Comparison of ENCODE assay signal across 10 cellular contexts in the genomic region with DNA sequence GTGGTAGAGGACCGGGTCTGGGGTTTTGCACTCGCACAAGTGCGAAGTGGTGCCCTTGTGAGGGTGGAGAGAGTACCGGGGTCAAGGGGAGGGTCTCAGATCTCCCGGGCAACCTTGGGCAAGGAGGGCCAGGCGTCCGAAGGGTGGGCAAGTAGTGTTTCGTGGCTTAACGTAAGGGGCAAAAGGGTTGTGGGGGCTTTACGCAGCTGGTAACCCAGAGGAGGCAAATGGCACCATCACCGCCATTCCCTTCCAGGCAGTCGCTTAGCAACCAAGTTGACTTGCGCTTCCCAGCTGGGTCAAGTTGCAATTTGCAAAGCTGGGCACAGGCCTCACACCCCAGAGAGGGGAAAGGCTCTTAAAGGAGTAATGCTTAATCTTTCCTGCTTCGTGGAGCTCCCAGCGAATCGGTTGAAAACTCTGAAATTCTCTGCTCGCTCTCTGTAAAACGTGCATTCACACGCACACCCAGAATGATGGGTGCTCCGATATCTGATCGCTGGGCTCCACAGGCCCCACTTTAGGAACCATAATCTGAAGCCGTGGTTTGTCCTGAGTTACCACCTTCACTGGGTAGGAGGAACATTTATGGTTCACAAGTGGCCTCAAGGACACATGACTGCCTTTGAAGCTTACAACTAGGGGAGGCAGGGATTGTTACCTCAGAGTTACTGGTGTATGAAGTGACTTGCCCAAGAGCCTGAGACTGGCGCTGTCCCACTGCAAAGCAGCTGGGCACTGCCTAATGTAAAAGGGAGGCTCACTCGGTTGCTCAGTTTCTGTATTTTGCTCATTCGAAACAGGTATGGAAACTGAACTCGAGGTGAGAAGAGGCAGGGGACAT.
A peak's percentile ranks its signal among the peaks of the same experiment; 100 is the strongest.
DNase-seq lines count a peak whose midpoint lies in the region; ATAC-seq and TF ChIP-seq lines count a peak whose summit lies in the region.
"Had no signal": no experiment of that assay in that cellular context is flagged by ENCODE, and none has a peak within 500 bp of the region (broad histone marks: within the 10 kb centered on the region; RNA-seq: fewer than 3 reads in every experiment).

No MANE protein-coding gene starts in this region.

- H3K36me3 ChIP-seq in cardiac muscle cell (no peaks in the 10 kb centered on the region), osteoblast (ENCODE audit: insufficient read depth, low read length) (no peaks in the 10 kb centered on the region), vagina (no peaks in the 10 kb centered on the region)

- ATAC-seq in Right ventricle myocardium inferior (no peak), left ventricle myocardium superior (peak; percentile 33)

- H3K4me3 ChIP-seq in cardiac muscle cell, result peak overlapping the region; percentile 22
- H3K4me3 ChIP-seq in osteoblast (ENCODE audit: insufficient read depth, low read length), result peak overlapping the region; percentile 47
- H3K4me3 ChIP-seq in vagina, result peak overlapping the region; percentile 48 to 59
- H3K4me3 ChIP-seq: SK-N-MC had no signal

- H3K79me2 ChIP-seq in osteoblast (ENCODE audit: insufficient read depth, low read length), result no peaks in the 10 kb centered on the region

- H3K4me1 ChIP-seq in cardiac muscle cell (ENCODE audit: low read depth) (peaks cover 5% of the 10 kb centered on the region), osteoblast (ENCODE audit: insufficient read depth, low read length) (no peaks in the 10 kb centered on the region), vagina (peaks cover 15% of the 10 kb centered on the region)

- TF ChIP-seq POLR2A in vagina (IDR thresholded peaks at IDR 0.05), result no peak

- intact Hi-C loops in Right ventricle myocardium inferior (cut with DNase I), result no loop called here
- intact Hi-C loops in left ventricle myocardium superior (cut with micrococcal nuclease), result no loop called here
- intact Hi-C loops in vagina (cut with DNase I), result no loop called here

- H3K9me3 ChIP-seq in cardiac muscle cell (ENCODE audit: low read depth) (no peaks in the 10 kb centered on the region), osteoblast (ENCODE audit: low read depth, low read length) (no peaks in the 10 kb centered on the region), vagina (no peaks in the 10 kb centered on the region)

- no peak for TF ChIP-seq CTCF in cardiac muscle cell (IDR thresholded peaks at IDR 0.05; ENCODE audit: low read depth, low read length)
- TF ChIP-seq CTCF in osteoblast (IDR thresholded peaks at IDR 0.05; ENCODE audit: extremely low read depth, low read depth, low read length), result no peak
- TF ChIP-seq CTCF in vagina (IDR thresholded peaks at IDR 0.05), result no peak

- DNase-seq in cardiac muscle cell (ENCODE audit: low read depth in 1 of 2, low spot score in 1 of 2) (peak in 1 of 2 donors; percentile 46), Right ventricle myocardium inferior (ENCODE audit: missing footprints) (no peak), left ventricle myocardium superior (no peak), osteoblast (ENCODE audit: insufficient read length, low spot score, missing footprints) (no peak), vagina (ENCODE audit: extremely low spot score in 2 of 2) (no peak), midbrain (lab: John Stamatoyannopoulos, UW) (no peak), HUDEP-2 (lab: John Stamatoyannopoulos, UW; ENCODE audit: unreplicated experiment in 76 of 76) (no peak), T-helper 9 cell (no peak)
- DNase-seq: NCI-H1105 treated with DMSO at 0.1 percent for 48 hours had no signal

- H3K27me3 ChIP-seq in cardiac muscle cell, result peaks cover 28% of the 10 kb centered on the region
- peaks cover 43% of the 10 kb centered on the region for H3K27me3 ChIP-seq in osteoblast (ENCODE audit: insufficient read depth, low read length)
- H3K27me3 ChIP-seq in vagina, result no peaks in the 10 kb centered on the region

- H2AFZ ChIP-seq in osteoblast (ENCODE audit: low read length), result no peak overlapping the region

- H4K20me1 ChIP-seq in osteoblast (ENCODE audit: insufficient read depth, low read length), result no peaks in the 10 kb centered on the region

- H3K27ac ChIP-seq in cardiac muscle cell, result no peak overlapping the region
- H3K27ac ChIP-seq in osteoblast (ENCODE audit: low read depth, low read length), result no peak overlapping the region
- peak overlapping the region; percentile 24 for H3K27ac ChIP-seq in vagina
- H3K27ac ChIP-seq: SK-N-MC had no signal

- H3K4me2 ChIP-seq in osteoblast (ENCODE audit: insufficient read depth, low read length), result no peak overlapping the region
